Comparison of ENCODE assay signal across 15 cellular contexts in genomic region chr4:73723029-73723428, GRCh38. TPM values are rescaled to one million over a fixed set of nuclear protein-coding genes. Genes with fewer than 3 reads are reported as not detected.
"Had no signal": no experiment of that assay in that cellular context is flagged by ENCODE, and none has a peak within 500 bp of the region (broad histone marks: within the 10 kb centered on the region; RNA-seq: fewer than 3 reads in every experiment).

No MANE protein-coding gene starts in this region.

- H3K27me3 Mint-ChIP-seq: activated CD8-positive, alpha-beta memory T cell treated with anti-CD3 and anti-CD28 coated beads, Interleukin-2, amount 10 ng/mL, durations not matched to agents 7 days and 5 days had no signal

- H3K36me3 Mint-ChIP-seq: activated CD8-positive, alpha-beta memory T cell treated with anti-CD3 and anti-CD28 coated beads, Interleukin-2, amount 10 ng/mL, durations not matched to agents 7 days and 5 days; stimulated activated naive B cell treated with anti-CD40 and anti-IgM and Interleukin-4, amounts not matched to agents 10 μg/mL and 1 μg/mL and 100 μg/mL, for 72 hours had no signal

- H3K4me1 ChIP-seq: gastrocnemius medialis, right atrium auricular region had no signal

- ATAC-seq: activated CD8-positive, alpha-beta memory T cell treated with anti-CD3 and anti-CD28 coated beads, Interleukin-2, amount 10 ng/mL, durations not matched to agents 7 days and 5 days; activated naive CD4-positive, alpha-beta T cell treated with anti-CD3 and anti-CD28 coated beads, Interleukin-2, amount 50 U/mL, for 72 hours; activated T-cell treated with anti-CD3 and anti-CD28 coated beads, Interleukin-2, amount 50 U/mL, for 4 hours; gastrocnemius medialis; pancreas; stimulated activated naive B cell treated with anti-CD40 and anti-IgM and Interleukin-4, amounts not matched to agents 10 μg/mL and 1 μg/mL and 100 μg/mL, for 72 hours had no signal

- H3K9me3 Mint-ChIP-seq: activated T-cell treated with anti-CD3 and anti-CD28 coated beads, Interleukin-2, amount 50 U/mL, for 4 hours; neural crest cell; stimulated activated naive B cell treated with anti-CD40 and anti-IgM and Interleukin-4, amounts not matched to agents 10 μg/mL and 1 μg/mL and 100 μg/mL, for 72 hours had no signal

- H3K27ac Mint-ChIP-seq: activated CD8-positive, alpha-beta memory T cell treated with anti-CD3 and anti-CD28 coated beads, Interleukin-2, amount 10 ng/mL, durations not matched to agents 7 days and 5 days; activated naive CD4-positive, alpha-beta T cell treated with anti-CD3 and anti-CD28 coated beads, Interleukin-2, amount 50 U/mL, for 72 hours; stimulated activated naive B cell treated with anti-CD40 and anti-IgM and Interleukin-4, amounts not matched to agents 10 μg/mL and 1 μg/mL and 100 μg/mL, for 72 hours had no signal

- DNase-seq: activated CD4-positive, alpha-beta T cell treated with anti-CD3 and anti-CD28 coated beads for 1 hour; activated CD4-positive, alpha-beta T cell treated with anti-CD3 and anti-CD28 coated beads, Interleukin-2, amount 50 U/mL, for 48 hours; activated CD8-positive, alpha-beta memory T cell treated with anti-CD3 and anti-CD28 coated beads, Interleukin-2, amount 10 ng/mL, durations not matched to agents 7 days and 5 days; activated effector memory CD4-positive, alpha-beta T cell treated with anti-CD3 and anti-CD28 coated beads, Interleukin-2, amount 50 U/mL, for 16 hours; activated T-cell treated with anti-CD3 and anti-CD28 coated beads, Interleukin-2, amount 50 U/mL, for 4 hours; amygdala; gastrocnemius medialis; pancreas; stimulated activated CD4-positive, alpha-beta T cell treated with anti-CD3 and anti-CD28 coated beads, Interleukin-2, amount 100 ng/mL, for 24 hours; stimulated activated naive B cell treated with anti-CD40 and anti-IgM and Interleukin-4, amounts not matched to agents 10 μg/mL and 1 μg/mL and 100 μg/mL, for 72 hours; substantia nigra; trophoblast cell had no signal

- H3K27ac ChIP-seq: gastrocnemius medialis, pancreas, right atrium auricular region had no signal

- H3K4me3 ChIP-seq: gastrocnemius medialis, pancreas, right atrium auricular region had no signal

- H3K36me3 ChIP-seq: gastrocnemius medialis, pancreas, right atrium auricular region had no signal

- H3K4me3 Mint-ChIP-seq: activated CD8-positive, alpha-beta memory T cell treated with anti-CD3 and anti-CD28 coated beads, Interleukin-2, amount 10 ng/mL, durations not matched to agents 7 days and 5 days; activated T-cell treated with anti-CD3 and anti-CD28 coated beads, Interleukin-2, amount 50 U/mL, for 4 hours; neural crest cell; stimulated activated naive B cell treated with anti-CD40 and anti-IgM and Interleukin-4, amounts not matched to agents 10 μg/mL and 1 μg/mL and 100 μg/mL, for 72 hours had no signal

- H3K27me3 ChIP-seq: gastrocnemius medialis, pancreas, right atrium auricular region had no signal

- H3K9me3 ChIP-seq: gastrocnemius medialis, pancreas, right atrium auricular region had no signal

- H3K4me1 Mint-ChIP-seq: neural crest cell had no signal

RNA-seq across cellular contexts. Expression of gene CXCL8, which starts 17.3 kb away (rescaled TPM):
- total RNA-seq: neural crest cell had no signal
